In genomic region chr1:79760521-79760920, GRCh38 we compare ENCODE assay signal across 22 cellular contexts.
"Had no signal": no experiment of that assay in that cellular context is flagged by ENCODE, and none has a peak within 500 bp of the region (broad histone marks: within the 10 kb centered on the region; RNA-seq: fewer than 3 reads in every experiment).

No MANE protein-coding gene starts in this region.

- ATAC-seq: activated CD4-positive, CD25-positive, alpha-beta regulatory T cell treated with anti-CD3 and anti-CD28 coated beads, Interleukin-2, amount 50 U/mL, for 24 hours; activated T-cell treated with anti-CD3 and anti-CD28 coated beads, Interleukin-2, amount 50 U/mL, for 4 hours; gastrocnemius medialis; stimulated activated naive CD8-positive, alpha-beta T cell treated with anti-CD3 and anti-CD28 coated beads, Interleukin-15, amount 100 ng/mL, for 72 hours had no signal

- H3K27me3 Mint-ChIP-seq: dendritic cell treated with granulocyte-macrophage colony-stimulating factor and Interleukin-4, amounts not matched to agents 40 ng/mL and 50 ng/mL, for 4 days; stimulated activated naive CD8-positive, alpha-beta T cell treated with anti-CD3 and anti-CD28 coated beads, Interleukin-15, amount 100 ng/mL, for 72 hours; type B pancreatic cell had no signal

- H3K9me3 Mint-ChIP-seq: type B pancreatic cell had no signal

- H3K4me1 ChIP-seq: esophagus squamous epithelium, gastrocnemius medialis, left ventricle myocardium inferior had no signal

- H3K4me3 ChIP-seq: esophagus squamous epithelium, gastrocnemius medialis, left ventricle myocardium inferior had no signal

- H3K27ac ChIP-seq: brain microvascular endothelial cell, esophagus squamous epithelium, gastrocnemius medialis, left ventricle myocardium inferior had no signal

- H3K9me3 ChIP-seq: esophagus squamous epithelium, gastrocnemius medialis had no signal

- FAIRE-seq: keratinocyte had no signal

- H3K27ac Mint-ChIP-seq: activated naive CD4-positive, alpha-beta T cell treated with anti-CD3 and anti-CD28 coated beads for 36 hours; dendritic cell treated with granulocyte-macrophage colony-stimulating factor and Interleukin-4, amounts not matched to agents 40 ng/mL and 50 ng/mL, for 4 days; nephron progenitor cell; stimulated activated naive CD8-positive, alpha-beta T cell treated with anti-CD3 and anti-CD28 coated beads, Interleukin-15, amount 100 ng/mL, for 72 hours; type B pancreatic cell had no signal

- H3K4me3 Mint-ChIP-seq: activated naive CD4-positive, alpha-beta T cell treated with anti-CD3 and anti-CD28 coated beads for 36 hours; activated T-cell treated with anti-CD3 and anti-CD28 coated beads, Interleukin-2, amount 50 U/mL, for 4 hours; dendritic cell treated with granulocyte-macrophage colony-stimulating factor and Interleukin-4, amounts not matched to agents 40 ng/mL and 50 ng/mL, for 4 days; nephron progenitor cell; stimulated activated naive CD8-positive, alpha-beta T cell treated with anti-CD3 and anti-CD28 coated beads, Interleukin-15, amount 100 ng/mL, for 72 hours; type B pancreatic cell had no signal

- H3K27me3 ChIP-seq: brain microvascular endothelial cell, esophagus squamous epithelium, gastrocnemius medialis had no signal

- H3K4me1 Mint-ChIP-seq: nephron progenitor cell; stimulated activated naive CD8-positive, alpha-beta T cell treated with anti-CD3 and anti-CD28 coated beads, Interleukin-15, amount 100 ng/mL, for 72 hours had no signal

- H3K36me3 Mint-ChIP-seq: type B pancreatic cell had no signal

- DNase-seq: activated CD4-positive, alpha-beta T cell treated with anti-CD3 and anti-CD28 coated beads, Interleukin-2, amount 50 U/mL, for 1 hour; activated CD8-positive, alpha-beta memory T cell treated with anti-CD3 and anti-CD28 coated beads, Interleukin-2, amount 50 U/mL, for 4 hours; activated naive CD4-positive, alpha-beta T cell treated with anti-CD3 and anti-CD28 coated beads for 36 hours; activated T-cell treated with anti-CD3 and anti-CD28 coated beads, Interleukin-2, amount 50 U/mL, for 4 hours; aorta; brain microvascular endothelial cell; effector CD8-positive, alpha-beta T cell; esophagus squamous epithelium; gastrocnemius medialis; head of caudate nucleus; left ventricle myocardium inferior; mammary epithelial cell; midbrain; nephron progenitor cell; nucleus accumbens; posterior cingulate gyrus; retina; stimulated activated naive CD8-positive, alpha-beta T cell treated with anti-CD3 and anti-CD28 coated beads, Interleukin-15, amount 100 ng/mL, for 72 hours had no signal

- H3K36me3 ChIP-seq: brain microvascular endothelial cell, esophagus squamous epithelium, gastrocnemius medialis, left ventricle myocardium inferior had no signal
